Comparison of ENCODE assay signal across 22 cellular contexts in genomic region chr2:235191933-235192332, GRCh38.
A peak's percentile ranks its signal among the peaks of the same experiment; 100 is the strongest.
DNase-seq lines count a peak whose midpoint lies in the region; ATAC-seq, FAIRE-seq and TF ChIP-seq lines count a peak whose summit lies in the region.
"Had no signal": no experiment of that assay in that cellular context is flagged by ENCODE, and none has a peak within 500 bp of the region (broad histone marks: within the 10 kb centered on the region; RNA-seq: fewer than 3 reads in every experiment).

No MANE protein-coding gene starts in this region.

- FAIRE-seq in astrocyte (lab: Jason Lieb, UNC) = no peak
- FAIRE-seq: GM12878, HepG2, TTC549 had no signal

- H3K27ac Mint-ChIP-seq in astrocyte (ENCODE audit: unreplicated experiment) (no peak overlapping the region), osteocyte (ENCODE audit: unreplicated experiment) (no peak overlapping the region)
- no peak overlapping the region for H3K27ac Mint-ChIP-seq in activated naive CD4-positive, alpha-beta T cell treated with anti-CD3 and anti-CD28 coated beads, Interleukin-2, amount 50 U/mL, for 72 hours
- H3K27ac Mint-ChIP-seq: activated CD4-positive, alpha-beta T cell treated with anti-CD3 and anti-CD28 coated beads, Interleukin-2, amount 10 ng/mL, durations not matched to agents 24 days and 14 days; naive thymus-derived CD4-positive, alpha-beta T cell had no signal

- H3K4me3 ChIP-seq in astrocyte (ENCODE audit: insufficient read depth, low read depth, low read length) (no peak overlapping the region), SK-N-SH (ENCODE audit: low read depth in 2 of 2, low read length in 1 of 2) (no peak overlapping the region)
- H3K4me3 ChIP-seq: GM12878, HAP-1 had no signal

- 84% methylated on average over 17 of the region's 17 CpGs for WGBS in SK-N-SH (ENCODE audit: low lambda C conversion rate)

- H3K4me1 Mint-ChIP-seq in astrocyte (ENCODE audit: low read depth, unreplicated experiment) (no peaks in the 10 kb centered on the region), osteocyte (ENCODE audit: unreplicated experiment) (no peaks in the 10 kb centered on the region)
- H3K4me1 Mint-ChIP-seq: activated CD4-positive, alpha-beta T cell treated with anti-CD3 and anti-CD28 coated beads, Interleukin-2, amount 10 ng/mL, durations not matched to agents 24 days and 14 days; naive thymus-derived CD4-positive, alpha-beta T cell had no signal

- DNase-seq in AG08395 (ENCODE audit: low spot score) (peak; percentile 29), astrocyte (ENCODE audit: low read depth) (no peak), left ventricle myocardium superior (peak; percentile 57), osteocyte (ENCODE audit: extremely low spot score, unreplicated experiment) (peak; percentile 72), SK-N-SH (no peak), NCI-H345 treated with DMSO at 0.1 percent for 48 hours (lab: John Stamatoyannopoulos, UW; ENCODE audit: unreplicated experiment) (no peak), NCI-H2171 (lab: John Stamatoyannopoulos, UW) (no peak)
- no peak for DNase-seq in activated naive CD4-positive, alpha-beta T cell treated with anti-CD3 and anti-CD28 coated beads, Interleukin-2, amount 50 U/mL, for 72 hours (ENCODE audit: low spot score in 2 of 2)
- DNase-seq: ACHN; activated CD4-positive, alpha-beta T cell treated with anti-CD3 and anti-CD28 coated beads, Interleukin-2, amount 10 ng/mL, durations not matched to agents 24 days and 14 days; CD4-positive, alpha-beta memory T cell; DMS153; GF-D8; naive thymus-derived CD4-positive, alpha-beta T cell; NCI-H1436; NK-92 treated with Interleukin-12 subunit alpha and Interleukin-12 subunit beta, amount 100 ng/mL, for 24 hours; stimulated activated CD4-positive, alpha-beta T cell treated with anti-CD3 and anti-CD28 coated beads, Interleukin-4, amount 100 ng/mL, for 4 hours had no signal

- CTCF ChIA-PET in SK-N-SH (lab: Yijun Ruan, JAX) = no interaction called here

- no peak for TF ChIP-seq EP300 in SK-N-SH (IDR thresholded peaks at IDR 0.05; ENCODE audit: borderline replicate concordance in 1 of 2, low read depth in 1 of 2, low read length in 1 of 2)

- H3K9me3 ChIP-seq in astrocyte (ENCODE audit: insufficient read depth, low read depth, low read length) (no peaks in the 10 kb centered on the region), SK-N-SH (no peaks in the 10 kb centered on the region)
- H3K9me3 ChIP-seq: HAP-1 had no signal

- no peaks in the 10 kb centered on the region for H3K9me2 ChIP-seq in SK-N-SH

- H3K36me3 ChIP-seq in astrocyte (ENCODE audit: insufficient read depth, low read length) (no peaks in the 10 kb centered on the region), SK-N-SH (replicated peaks in 1 of 2; ENCODE audit: control insufficient read depth in 1 of 2, insufficient read depth in 2 of 2, low read length in 1 of 2) (no peaks in the 10 kb centered on the region)
- H3K36me3 ChIP-seq: HAP-1 had no signal

- H3K9me3 Mint-ChIP-seq in astrocyte (ENCODE audit: unreplicated experiment) (peaks cover 2% of the 10 kb centered on the region), osteocyte (ENCODE audit: unreplicated experiment) (peaks cover under 1% of the 10 kb centered on the region)
- peaks cover 0 to 4% of the 10 kb centered on the region in 2 donors for H3K9me3 Mint-ChIP-seq in activated naive CD4-positive, alpha-beta T cell treated with anti-CD3 and anti-CD28 coated beads, Interleukin-2, amount 50 U/mL, for 72 hours

- POLR2A ChIA-PET in SK-N-SH (lab: Yijun Ruan, JAX) = no interaction called here

- no peak overlapping the region for H2AFZ ChIP-seq in astrocyte (ENCODE audit: low read depth, low read length)
- H2AFZ ChIP-seq in SK-N-SH (ENCODE audit: low read depth) = no peak overlapping the region

- H3K4me3 Mint-ChIP-seq in astrocyte (ENCODE audit: unreplicated experiment) (no peak overlapping the region), osteocyte (ENCODE audit: unreplicated experiment) (no peak overlapping the region)
- H3K4me3 Mint-ChIP-seq: activated CD4-positive, alpha-beta T cell treated with anti-CD3 and anti-CD28 coated beads, Interleukin-2, amount 10 ng/mL, durations not matched to agents 24 days and 14 days; CD4-positive, alpha-beta memory T cell; naive thymus-derived CD4-positive, alpha-beta T cell had no signal

- ATAC-seq in left ventricle myocardium superior = peak; percentile 64
- no peak for ATAC-seq in activated naive CD4-positive, alpha-beta T cell treated with anti-CD3 and anti-CD28 coated beads, Interleukin-2, amount 50 U/mL, for 72 hours
- ATAC-seq: GM12878; HepG2; naive thymus-derived CD4-positive, alpha-beta T cell had no signal

- H3K27me3 ChIP-seq in astrocyte (ENCODE audit: insufficient read depth, low read length) (peaks cover 29% of the 10 kb centered on the region), SK-N-SH (ENCODE audit: insufficient read depth) (no peaks in the 10 kb centered on the region; the same call in 1 of the 2 replicates)

- TF ChIP-seq CTCF in astrocyte (IDR thresholded peaks at IDR 0.05; ENCODE audit: insufficient read depth, low read depth, low read length) (no peak), osteocyte (IDR thresholded peaks at IDR 0.05) (no peak), SK-N-SH (IDR thresholded peaks at IDR 0.05) (no peak)

- no peaks in the 10 kb centered on the region for H3F3A ChIP-seq in SK-N-SH (replicated peaks; ENCODE audit: insufficient read depth)

- H3K9ac ChIP-seq in astrocyte (ENCODE audit: low read length) = no peak overlapping the region
- H3K9ac ChIP-seq in SK-N-SH = no peak overlapping the region

- no peak overlapping the region for H3K27ac ChIP-seq in astrocyte (ENCODE audit: low read depth, low read length)
- no peak overlapping the region for H3K27ac ChIP-seq in SK-N-SH (ENCODE audit: low read depth in 2 of 2, low read length in 1 of 2)
- H3K27ac ChIP-seq: epithelial cell of prostate had no signal

- H3K79me2 ChIP-seq in astrocyte (ENCODE audit: insufficient read depth, low read length) = no peaks in the 10 kb centered on the region
- no peaks in the 10 kb centered on the region for H3K79me2 ChIP-seq in SK-N-SH (ENCODE audit: insufficient read depth)

- H3K36me3 Mint-ChIP-seq in astrocyte (ENCODE audit: low read depth, unreplicated experiment) (no peaks in the 10 kb centered on the region), osteocyte (ENCODE audit: unreplicated experiment) (no peaks in the 10 kb centered on the region)
- H3K36me3 Mint-ChIP-seq in activated naive CD4-positive, alpha-beta T cell treated with anti-CD3 and anti-CD28 coated beads, Interleukin-2, amount 50 U/mL, for 72 hours = no peaks in the 10 kb centered on the region
- H3K36me3 Mint-ChIP-seq: CD4-positive, alpha-beta memory T cell; naive thymus-derived CD4-positive, alpha-beta T cell had no signal

- H3K4me2 ChIP-seq in astrocyte (ENCODE audit: low read length) (peak overlapping the region; percentile 52), SK-N-SH (no peak overlapping the region)

- H3K4me1 ChIP-seq in astrocyte (ENCODE audit: insufficient read depth, low read length) (no peaks in the 10 kb centered on the region), SK-N-SH (ENCODE audit: control insufficient read depth in 1 of 2, insufficient read depth in 2 of 2, low read depth in 1 of 2, low read length in 1 of 2) (no peaks in the 10 kb centered on the region)
- H3K4me1 ChIP-seq: HAP-1 had no signal

- H3K27me3 Mint-ChIP-seq in astrocyte (ENCODE audit: low read depth, unreplicated experiment) (peaks cover 47% of the 10 kb centered on the region), osteocyte (ENCODE audit: unreplicated experiment) (peaks cover 30% of the 10 kb centered on the region)
- H3K27me3 Mint-ChIP-seq: activated CD4-positive, alpha-beta T cell treated with anti-CD3 and anti-CD28 coated beads, Interleukin-2, amount 10 ng/mL, durations not matched to agents 24 days and 14 days had no signal

- intact Hi-C loops in left ventricle myocardium superior (cut with micrococcal nuclease) = no loop called here

- no peak for TF ChIP-seq RAD21 in SK-N-SH (IDR thresholded peaks at IDR 0.05; ENCODE audit: low read length)

- H4K20me1 ChIP-seq in astrocyte (ENCODE audit: insufficient read depth, low read length) (no peaks in the 10 kb centered on the region), SK-N-SH (ENCODE audit: insufficient read depth) (no peaks in the 10 kb centered on the region)

TF ChIP-seq in SK-N-SH, 30 proteins besides CTCF, POLR2A, EP300 and RAD21:
- TF ChIP-seq CHD2 (IDR thresholded peaks at IDR 0.05; ENCODE audit: low read length, partially characterized antibody) (no peak), TCF12 (IDR thresholded peaks at IDR 0.05) (no peak)

Comparison
In these comparisons a context has a peak if more than half of its experiments do, and no peak if none do; other contexts are left out.
1. DNase-seq: peak in AG08395 (single experiment), left ventricle myocardium superior (single experiment) and osteocyte (single experiment); none in astrocyte (single experiment), SK-N-SH (single experiment), NCI-H345 treated with DMSO at 0.1 percent for 48 hours (single experiment), activated naive CD4-positive, alpha-beta T cell treated with anti-CD3 and anti-CD28 coated beads, Interleukin-2, amount 50 U/mL, for 72 hours (0 of 2) and NCI-H2171 (single experiment).